Comparison of ENCODE assay signal across 26 cellular contexts in the genomic region with DNA sequence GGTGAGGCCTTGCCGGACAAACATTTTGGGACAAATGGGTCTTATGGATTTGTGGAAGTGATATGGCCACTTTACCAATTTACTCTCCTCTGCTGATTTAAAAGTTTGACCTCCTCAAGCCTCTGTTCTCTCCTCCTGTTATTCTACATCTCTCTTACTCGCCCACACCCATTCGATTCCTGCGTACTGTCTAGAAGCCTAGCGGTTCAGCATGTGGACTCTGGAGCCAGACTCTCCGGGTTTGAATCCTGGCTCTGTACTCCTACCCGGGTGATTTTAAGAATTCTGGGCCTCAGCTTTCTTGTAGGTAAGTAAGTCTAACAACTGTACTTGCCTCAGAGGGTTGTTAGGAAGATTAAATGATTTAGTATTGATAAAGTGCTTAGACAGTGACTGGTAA.
"Had no signal": no experiment of that assay in that cellular context is flagged by ENCODE, and none has a peak within 500 bp of the region (broad histone marks: within the 10 kb centered on the region; RNA-seq: fewer than 3 reads in every experiment).

No MANE protein-coding gene starts in this region.

- H3K4me3 Mint-ChIP-seq: activated CD4-positive, alpha-beta memory T cell treated with anti-CD3 and anti-CD28 coated beads, Interleukin-2, amount 10 ng/mL, durations not matched to agents 7 days and 5 days; activated CD8-positive, alpha-beta memory T cell treated with anti-CD3 and anti-CD28 coated beads, Interleukin-2, amount 10 ng/mL, durations not matched to agents 7 days and 5 days; activated naive CD4-positive, alpha-beta T cell treated with anti-CD3 and anti-CD28 coated beads, Interleukin-2, amount 10 ng/mL, durations not matched to agents 7 days and 5 days; activated naive CD8-positive, alpha-beta T cell; activated naive CD8-positive, alpha-beta T cell treated with anti-CD3 and anti-CD28 coated beads, Interleukin-2, amount 50 U/mL, for 24 hours had no signal

- H3K4me1 ChIP-seq: SJCRH30 had no signal

- H3K4me1 Mint-ChIP-seq: activated CD4-positive, alpha-beta memory T cell treated with anti-CD3 and anti-CD28 coated beads, Interleukin-2, amount 10 ng/mL, durations not matched to agents 7 days and 5 days; activated CD8-positive, alpha-beta memory T cell treated with anti-CD3 and anti-CD28 coated beads, Interleukin-2, amount 10 ng/mL, durations not matched to agents 7 days and 5 days; activated naive CD4-positive, alpha-beta T cell treated with anti-CD3 and anti-CD28 coated beads, Interleukin-2, amount 10 ng/mL, durations not matched to agents 7 days and 5 days; activated naive CD8-positive, alpha-beta T cell treated with anti-CD3 and anti-CD28 coated beads, Interleukin-2, amount 50 U/mL, for 24 hours had no signal

- H3K27me3 Mint-ChIP-seq: activated CD4-positive, alpha-beta memory T cell treated with anti-CD3 and anti-CD28 coated beads, Interleukin-2, amount 10 ng/mL, durations not matched to agents 7 days and 5 days; activated CD8-positive, alpha-beta memory T cell treated with anti-CD3 and anti-CD28 coated beads, Interleukin-2, amount 10 ng/mL, durations not matched to agents 7 days and 5 days; activated naive CD4-positive, alpha-beta T cell treated with anti-CD3 and anti-CD28 coated beads, Interleukin-2, amount 10 ng/mL, durations not matched to agents 7 days and 5 days; activated naive CD8-positive, alpha-beta T cell; activated naive CD8-positive, alpha-beta T cell treated with anti-CD3 and anti-CD28 coated beads, Interleukin-2, amount 50 U/mL, for 24 hours had no signal

- H3K36me3 ChIP-seq: brain microvascular endothelial cell, SJCRH30, WERI-Rb-1 had no signal

- H3K27me3 ChIP-seq: brain microvascular endothelial cell, SJCRH30 had no signal

- ATAC-seq: activated CD8-positive, alpha-beta memory T cell treated with anti-CD3 and anti-CD28 coated beads, Interleukin-2, amount 10 ng/mL, durations not matched to agents 7 days and 5 days; activated naive CD8-positive, alpha-beta T cell treated with anti-CD3 and anti-CD28 coated beads, Interleukin-2, amount 50 U/mL, for 24 hours; Panc1 had no signal

- H3K4me3 ChIP-seq: SJCRH30, SK-N-MC had no signal

- H3K36me3 Mint-ChIP-seq: activated naive CD8-positive, alpha-beta T cell had no signal

- H3K27ac Mint-ChIP-seq: activated CD4-positive, alpha-beta memory T cell treated with anti-CD3 and anti-CD28 coated beads, Interleukin-2, amount 10 ng/mL, durations not matched to agents 7 days and 5 days; activated CD8-positive, alpha-beta memory T cell treated with anti-CD3 and anti-CD28 coated beads, Interleukin-2, amount 10 ng/mL, durations not matched to agents 7 days and 5 days; activated naive CD4-positive, alpha-beta T cell treated with anti-CD3 and anti-CD28 coated beads, Interleukin-2, amount 10 ng/mL, durations not matched to agents 7 days and 5 days; activated naive CD8-positive, alpha-beta T cell; activated naive CD8-positive, alpha-beta T cell treated with anti-CD3 and anti-CD28 coated beads, Interleukin-2, amount 50 U/mL, for 24 hours had no signal

- DNase-seq: activated CD4-positive, alpha-beta memory T cell treated with anti-CD3 and anti-CD28 coated beads, Interleukin-2, amount 10 ng/mL, durations not matched to agents 7 days and 5 days; activated CD4-positive, alpha-beta T cell treated with anti-CD3 and anti-CD28 coated beads for 1 hour; activated CD4-positive, alpha-beta T cell treated with anti-CD3 and anti-CD28 coated beads for 48 hours; activated CD4-positive, CD25-positive, alpha-beta regulatory T cell; activated CD8-positive, alpha-beta memory T cell treated with anti-CD3 and anti-CD28 coated beads for 24 hours; activated CD8-positive, alpha-beta memory T cell treated with anti-CD3 and anti-CD28 coated beads, Interleukin-2, amount 10 ng/mL, durations not matched to agents 7 days and 5 days; activated CD8-positive, alpha-beta memory T cell treated with anti-CD3 and anti-CD28 coated beads, Interleukin-2, amount 50 U/mL, for 48 hours; activated effector memory CD4-positive, alpha-beta T cell treated with Interleukin-2 at 50 U/mL for 16 hours; activated naive CD4-positive, alpha-beta T cell treated with anti-CD3 and anti-CD28 coated beads, Interleukin-2, amount 10 ng/mL, durations not matched to agents 7 days and 5 days; activated naive CD8-positive, alpha-beta T cell treated with anti-CD3 and anti-CD28 coated beads, Interleukin-2, amount 50 U/mL, for 24 hours; activated T-cell treated with anti-CD3 and anti-CD28 coated beads, Interleukin-2, amount 50 U/mL, for 48 hours; anterior cingulate cortex; brain microvascular endothelial cell; NCI-H1105; NCI-H1417 treated with DMSO at 0.1 percent for 48 hours; NCI-H187 treated with DMSO at 0.1 percent for 48 hours; NCI-H2081 treated with DMSO at 0.1 percent for 48 hours; NCI-H226; NCI-H524 treated with DMSO at 0.1 percent for 48 hours; SHP77; SJCRH30; T1000; WERI-Rb-1 had no signal

- H3K27ac ChIP-seq: brain microvascular endothelial cell, SJCRH30, SK-N-MC, WERI-Rb-1 had no signal
